Comparison of ENCODE assay signal across 8 cellular contexts in the genomic region with DNA sequence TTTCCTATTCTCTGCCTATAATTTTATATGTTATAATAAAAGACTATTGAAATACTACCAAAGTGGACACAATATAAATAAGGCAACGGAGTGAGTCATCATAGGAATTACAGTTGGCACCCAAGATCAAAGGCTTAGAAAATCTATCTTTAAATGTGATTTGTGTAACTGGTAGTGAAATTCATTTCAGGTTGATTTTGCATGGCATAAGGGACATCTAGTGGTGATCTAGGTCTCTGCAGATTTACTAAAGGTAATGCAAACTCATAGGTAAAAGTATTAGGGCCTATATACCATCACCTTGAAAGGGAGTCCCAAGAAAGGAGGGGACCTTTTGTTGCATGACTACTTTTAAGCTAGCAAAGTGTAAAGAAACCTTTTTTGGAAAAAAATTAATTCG.
DNase-seq lines count a peak whose midpoint lies in the region; ATAC-seq and TF ChIP-seq lines count a peak whose summit lies in the region.

No MANE protein-coding gene starts in this region.

- no peaks in the 10 kb centered on the region for H3K9me3 ChIP-seq in suprapubic skin

- no peaks in the 10 kb centered on the region for H3K4me1 Mint-ChIP-seq in HFFc6 (ENCODE audit: low read depth)

- no peaks in the 10 kb centered on the region for H3K4me1 ChIP-seq in suprapubic skin

- no peaks in the 10 kb centered on the region for H3K9me3 Mint-ChIP-seq in HFFc6

- ATAC-seq in GM18519 (IDR thresholded peaks at IDR 0.05; ENCODE audit: low FRiP score, unreplicated experiment), result no peak
- no peak for ATAC-seq in HG02852 (IDR thresholded peaks at IDR 0.05; ENCODE audit: unreplicated experiment)

- no peak for TF ChIP-seq EP300 in suprapubic skin (IDR thresholded peaks at IDR 0.05)

- 25% methylated on average over 2 of the region's 2 CpGs for WGBS in suprapubic skin

- no peak overlapping the region for H3K27ac Mint-ChIP-seq in HFFc6

- peak; percentile 69 for TF ChIP-seq CTCF in BJ (IDR thresholded peaks at IDR 0.05; ENCODE audit: insufficient read depth, low read depth, low read length)
- TF ChIP-seq CTCF in HFFc6 (IDR thresholded peaks at IDR 0.05), result peak; percentile 83
- no peak for TF ChIP-seq CTCF in suprapubic skin (IDR thresholded peaks at IDR 0.05)

- H3K27me3 ChIP-seq in BJ (ENCODE audit: control insufficient read depth, insufficient read depth, low read length) (no peaks in the 10 kb centered on the region; the same call in 1 of the 2 replicates), suprapubic skin (no peaks in the 10 kb centered on the region)

- no peak for TF ChIP-seq POLR2A in suprapubic skin (IDR thresholded peaks at IDR 0.05)

- no peak for DNase-seq in BJ (ENCODE audit: low read depth)
- DNase-seq in HFFc6, result peak; percentile 57
- peak; percentile 40 for DNase-seq in RKO (ENCODE audit: low spot score)
- DNase-seq in iPS-NIHi11 (ENCODE audit: low spot score), result peak; percentile 30
- no peak for DNase-seq in suprapubic skin (ENCODE audit: low spot score in 2 of 2)
- no peak for DNase-seq in retina

- POLR2A ChIA-PET in BJ (lab: Charles Lee), result no interaction called here

- H3K36me3 ChIP-seq in BJ (ENCODE audit: control insufficient read depth, insufficient read depth, low read length) (no peaks in the 10 kb centered on the region), suprapubic skin (no peaks in the 10 kb centered on the region)

- H3K27me3 Mint-ChIP-seq in HFFc6 (ENCODE audit: insufficient read depth), result no peaks in the 10 kb centered on the region

- no peak overlapping the region for H3K4me3 Mint-ChIP-seq in HFFc6

- H3K4me3 ChIP-seq in BJ (ENCODE audit: low read depth, low read length) (no peak overlapping the region), suprapubic skin (no peak overlapping the region)

- no peaks in the 10 kb centered on the region for H3K36me3 Mint-ChIP-seq in HFFc6 (ENCODE audit: low read depth)

- no peak overlapping the region for H3K27ac ChIP-seq in suprapubic skin

- CTCF ChIA-PET in BJ (lab: Yijun Ruan, JAX), result interaction anchor here (0.6 to 3.6 kb wide), 22 partner anchors 13 to 1043 kb away, joined by 3 to 13 read pairs (median 4); no protein-coding TSS in a partner anchor

Comparison
In these comparisons a context has a peak if more than half of its experiments do, and no peak if none do; other contexts are left out.
1. DNase-seq: peak in HFFc6 (single experiment), RKO (single experiment) and iPS-NIHi11 (single experiment); none in BJ (single experiment), suprapubic skin (0 of 2) and retina (single experiment).
2. CTCF ChIP-seq: peak in BJ (single experiment) and HFFc6 (single experiment); none in suprapubic skin (0 of 2).